Comparison of ENCODE assay signal across 8 cellular contexts in genomic region chr1:52056937-52057231, GRCh38. TPM values are rescaled to one million over a fixed set of nuclear protein-coding genes. Genes with fewer than 3 reads are reported as not detected.
DNase-seq lines count a peak whose midpoint lies in the region; ATAC-seq, FAIRE-seq and TF ChIP-seq lines count a peak whose summit lies in the region.

No MANE protein-coding gene starts in this region.

- CTCF ChIA-PET in K562 (lab: Yijun Ruan, JAX; ENCODE audit: low intra/inter-chr PET ratio) = no interaction called here

- no peak for DNase-seq in K562 (ENCODE audit: extremely low read depth in 1 of 4, low spot score in 3 of 4)
- no peak for DNase-seq in GM20000 (ENCODE audit: low spot score)
- no peak for DNase-seq in medulla oblongata (ENCODE audit: extremely low spot score)
- no peak for DNase-seq in middle frontal gyrus (ENCODE audit: extremely low spot score, low spot score)
- no peak for DNase-seq in HuH-7.5 (ENCODE audit: low spot score)

- TF ChIP-seq EP300 in K562 (IDR thresholded peaks at IDR 0.05; ENCODE audit: low read length) = no peak

- ATAC-seq in GM18519 (IDR thresholded peaks at IDR 0.05; ENCODE audit: low FRiP score, unreplicated experiment) = peak; percentile 20
- ATAC-seq in HG03108 (IDR thresholded peaks at IDR 0.05; ENCODE audit: unreplicated experiment) = peak; percentile 30
- no peak for ATAC-seq in K562

- peaks cover 80% of the 10 kb centered on the region for H3K79me2 ChIP-seq in K562 (ENCODE audit: control insufficient read depth, insufficient read depth, low read length)

- H3K36me3 ChIP-seq in K562 (ENCODE audit: control insufficient read depth, insufficient read depth, low read length) (peaks cover 42% of the 10 kb centered on the region), mucosa of stomach (ENCODE audit: control insufficient read depth, insufficient read depth, low read length) (no peaks in the 10 kb centered on the region)

- H3K4me3 ChIP-seq in K562 (peak overlapping the region; percentile 83), mucosa of stomach (ENCODE audit: low read length) (peak overlapping the region; percentile 96)

- WGBS in K562 (ENCODE audit: insufficient coverage, low coverage, missing lambda C conversion rate) = 0% methylated on average over 4 of the region's 4 CpGs

- no peaks in the 10 kb centered on the region for H3K9me1 ChIP-seq in K562 (ENCODE audit: control insufficient read depth, insufficient read depth, low read length)

- peak overlapping the region; percentile 99 for H3K4me2 ChIP-seq in K562 (ENCODE audit: insufficient read depth, low read length)

- no peak for TF ChIP-seq POLR2A in K562 (conservative IDR thresholded peaks at IDR 0.05)

- H2AFZ ChIP-seq in K562 (ENCODE audit: low read depth, low read length) = peak overlapping the region; percentile 86

- no peaks in the 10 kb centered on the region for H4K20me1 ChIP-seq in K562 (replicated peaks; ENCODE audit: control insufficient read depth, insufficient read depth, low read length)

- H3K9me3 ChIP-seq in K562 (replicated peaks; ENCODE audit: control insufficient read depth, insufficient read depth, low read depth, low read length) (no peaks in the 10 kb centered on the region), mucosa of stomach (ENCODE audit: control insufficient read depth, low read length) (no peaks in the 10 kb centered on the region)

- H3K9ac ChIP-seq in K562 (ENCODE audit: insufficient read depth in 1 of 2, low read depth in 2 of 2, low read length in 2 of 2) (peak overlapping the region; percentile 93 to 94), mucosa of stomach (ENCODE audit: low read length) (peak overlapping the region; percentile 92)

- peak overlapping the region; percentile 94 for H3K27ac ChIP-seq in K562 (ENCODE audit: extremely low read depth, low read depth, low read length)

- H3K27me3 ChIP-seq in K562 (ENCODE audit: control insufficient read depth in 2 of 2, insufficient read depth in 2 of 2, low read length in 2 of 2) (no peaks in the 10 kb centered on the region; a peak in 1 of 5 replicates), mucosa of stomach (ENCODE audit: control insufficient read depth, insufficient read depth, low read length) (no peaks in the 10 kb centered on the region)

- BruUV-seq in K562 (replicated peaks; lab: Mats Ljungman, UMichigan) = no TSS peak

- no peak for FAIRE-seq in K562 (lab: Jason Lieb, UNC)

- H3K4me1 ChIP-seq in K562 (replicated peaks in 1 of 2; ENCODE audit: control insufficient read depth in 2 of 2, insufficient read depth in 2 of 2, low read length in 2 of 2) (peaks cover 5 to 16% of the 10 kb centered on the region in 2 experiments), mucosa of stomach (ENCODE audit: control insufficient read depth, insufficient read depth, low read length) (peaks cover 28% of the 10 kb centered on the region)

- TF ChIP-seq CTCF in K562 (IDR thresholded peaks at IDR 0.05 in 2 of 3, conservative IDR thresholded peaks at IDR 0.05 in 1 of 3; ENCODE audit: insufficient read depth in 2 of 3, low read depth in 1 of 3, low read length in 3 of 3) = no peak
- no peak for TF ChIP-seq CTCF in GM20000 (IDR thresholded peaks at IDR 0.05; ENCODE audit: extremely low read depth, missing control alignments)

- POLR2A ChIA-PET in K562 (lab: Yijun Ruan, JAX) = interaction anchor here (0.6 to 3.8 kb wide), 11 partner anchors 8 to 1854 kb away, joined by 3 to 32 read pairs (median 4); no protein-coding TSS in a partner anchor

- in situ Hi-C loops in K562 (cut with MboI) = no loop called here

- no peak for TF ChIP-seq RAD21 in K562 (CRISPR knock-in tag; conservative IDR thresholded peaks at IDR 0.05 in 1 of 2, IDR thresholded peaks at IDR 0.05 in 1 of 2)

- intact Hi-C loops in K562 (cut with micrococcal nuclease) = loop anchor here (5.0 kb wide), 1 partner anchor 495 kb away; the partner anchor contains the start of gene TUT4

TF ChIP-seq in K562, 482 proteins besides CTCF, POLR2A, EP300 and RAD21:
- TF ChIP-seq SREBF1 (IDR thresholded peaks at IDR 0.05; ENCODE audit: borderline replicate concordance, low read depth, low read length) (no peak), ESRRB (CRISPR knock-in tag; IDR thresholded peaks at IDR 0.05; ENCODE audit: borderline replicate concordance) (0 out of 2 replicates have a peak, but pooled peaks have one; percentile 47), FOXA3 (CRISPR knock-in tag; conservative IDR thresholded peaks at IDR 0.05 in 1 of 2, IDR thresholded peaks at IDR 0.05 in 1 of 2) (peak in 1 of 2 experiments; percentile 32; a peak in 1 of 4 replicates), NFATC3 (IDR thresholded peaks at IDR 0.05) (peak; percentile 15; the same call in 1 of the 2 replicates), ZSCAN29 (IDR thresholded peaks at IDR 0.05) (no peak), SMARCC2 (IDR thresholded peaks at IDR 0.05; ENCODE audit: low read depth) (0 out of 2 replicates have a peak, but pooled peaks have one; percentile 2)
- TF ChIP-seq, protein P1, sequence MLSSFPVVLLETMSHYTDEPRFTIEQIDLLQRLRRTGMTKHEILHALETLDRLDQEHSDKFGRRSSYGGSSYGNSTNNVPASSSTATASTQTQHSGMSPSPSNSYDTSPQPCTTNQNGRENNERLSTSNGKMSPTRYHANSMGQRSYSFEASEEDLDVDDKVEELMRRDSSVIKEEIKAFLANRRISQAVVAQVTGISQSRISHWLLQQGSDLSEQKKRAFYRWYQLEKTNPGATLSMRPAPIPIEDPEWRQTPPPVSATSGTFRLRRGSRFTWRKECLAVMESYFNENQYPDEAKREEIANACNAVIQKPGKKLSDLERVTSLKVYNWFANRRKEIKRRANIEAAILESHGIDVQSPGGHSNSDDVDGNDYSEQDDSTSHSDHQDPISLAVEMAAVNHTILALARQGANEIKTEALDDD (IDR thresholded peaks at IDR 0.05) = peak; percentile 87

RNA-seq across cellular contexts. Expression of gene BTF3L4, which starts 0.8 kb away (rescaled TPM):
- total RNA-seq in K562 (2011; cell fraction: chromatin; rRNA removed; ENCODE audit: low replicate concordance) = 33.9 and 89.6 TPM in 2 replicates
- total RNA-seq in K562 (2011; cell fraction: nucleolus; rRNA removed) = 32.2 and 33.0 TPM in 2 replicates
- 65.7 and 117 TPM in 2 replicates for total RNA-seq in K562 (2011; cell fraction: nucleoplasm; rRNA removed)
- total RNA-seq in K562 (2014; rRNA removed) (36.3 and 40.1 TPM in 2 replicates), K562 (2014; rRNA removed; fragmentation: Illumina TruSeq; extraction: Trizol) (102 and 114 TPM in 2 replicates), K562 (2015; rRNA removed; fragmentation: Illumina TruSeq; extraction: Trizol) (66.4 and 73.3 TPM in 2 replicates), K562 (2021) (54.4 and 54.9 TPM in 2 replicates)
- polyA plus RNA-seq in K562 (2011; rRNA removed) (64.1 and 78.0 TPM in 2 replicates), K562 (2014; fragmentation: Illumina TruSeq; extraction: Trizol) (85.1 and 99.0 TPM in 2 replicates), K562 (2014; fragmentation: Nextera tagmentation; extraction: Ambion mirVana) (100 to 1,000 TPM in 1 of 2 experiments, 10 to 100 TPM in 1; 90.9 to 106 TPM), K562 (2014; rRNA removed) (72.3 and 88.8 TPM in 2 replicates)
- polyA plus RNA-seq in K562 (2011; cell fraction: cytosol; rRNA removed) = 12.5 and 39.8 TPM in 2 replicates
- polyA plus RNA-seq in K562 (2011; cell fraction: nucleus; rRNA removed) = 11.6 and 25.7 TPM in 2 replicates
- polyA plus RNA-seq in K562 (2012) = 49.8 and 74.5 TPM in 2 replicates
- 45.1 and 68.5 TPM in 2 replicates for polyA minus RNA-seq in K562 (2011; rRNA and poly(A)+ RNA removed)
- polyA minus RNA-seq in K562 (2011; cell fraction: cytosol; rRNA and poly(A)+ RNA removed) = 31.9 and 32.6 TPM in 2 replicates
- 19.0 and 31.0 TPM in 2 replicates for polyA minus RNA-seq in K562 (2011; cell fraction: nucleus; rRNA and poly(A)+ RNA removed)

RNA-seq across cellular contexts. Expression of gene TXNDC12, which starts 1.9 kb away (rescaled TPM):
- total RNA-seq in K562 (2011; cell fraction: chromatin; rRNA removed; ENCODE audit: low replicate concordance) = 35.5 and 42.7 TPM in 2 replicates
- total RNA-seq in K562 (2011; cell fraction: nucleolus; rRNA removed) = 45.9 and 51.5 TPM in 2 replicates
- total RNA-seq in K562 (2011; cell fraction: nucleoplasm; rRNA removed) = 54.7 and 62.0 TPM in 2 replicates
- 33.4 and 47.6 TPM in 2 replicates for total RNA-seq in K562 (2014; rRNA removed)
- 37.8 and 40.2 TPM in 2 replicates for total RNA-seq in K562 (2014; rRNA removed; fragmentation: Illumina TruSeq; extraction: Trizol)
- 29.7 and 34.6 TPM in 2 replicates for total RNA-seq in K562 (2015; rRNA removed; fragmentation: Illumina TruSeq; extraction: Trizol)
- total RNA-seq in K562 (2021) = 57.9 and 60.8 TPM in 2 replicates
- polyA plus RNA-seq in K562 (2011; rRNA removed) = 45.9 and 53.1 TPM in 2 replicates
- 17.1 and 33.6 TPM in 2 replicates for polyA plus RNA-seq in K562 (2011; cell fraction: cytosol; rRNA removed)
- 13.3 and 16.5 TPM in 2 replicates for polyA plus RNA-seq in K562 (2011; cell fraction: nucleus; rRNA removed)
- polyA plus RNA-seq in K562 (2012) = 46.0 and 101 TPM in 2 replicates
- 31.7 and 32.1 TPM in 2 replicates for polyA plus RNA-seq in K562 (2014; fragmentation: Illumina TruSeq; extraction: Trizol)
- 10 to 100 TPM; 17.0 to 29.3 TPM for polyA plus RNA-seq in K562 (2014; fragmentation: Nextera tagmentation; extraction: Ambion mirVana)
- polyA plus RNA-seq in K562 (2014; rRNA removed) = 43.5 and 45.4 TPM in 2 replicates
- 22.5 and 27.6 TPM in 2 replicates for polyA minus RNA-seq in K562 (2011; rRNA and poly(A)+ RNA removed)
- polyA minus RNA-seq in K562 (2011; cell fraction: cytosol; rRNA and poly(A)+ RNA removed) = 56.3 and 58.4 TPM in 2 replicates
- 10.6 and 13.2 TPM in 2 replicates for polyA minus RNA-seq in K562 (2011; cell fraction: nucleus; rRNA and poly(A)+ RNA removed)

RNA-seq across cellular contexts. Expression of gene KTI12, which starts 23.3 kb away (rescaled TPM):
- total RNA-seq in K562 (2011; cell fraction: chromatin; rRNA removed; ENCODE audit: low replicate concordance) = 17.1 and 23.9 TPM in 2 replicates
- total RNA-seq in K562 (2011; cell fraction: nucleolus; rRNA removed) = 23.8 and 28.2 TPM in 2 replicates
- 15.8 and 17.0 TPM in 2 replicates for total RNA-seq in K562 (2011; cell fraction: nucleoplasm; rRNA removed)
- total RNA-seq in K562 (2014; rRNA removed) (15.2 and 19.6 TPM in 2 replicates), K562 (2014; rRNA removed; fragmentation: Illumina TruSeq; extraction: Trizol) (11.3 and 11.7 TPM in 2 replicates), K562 (2015; rRNA removed; fragmentation: Illumina TruSeq; extraction: Trizol) (10.7 and 10.9 TPM in 2 replicates), K562 (2021) (22.8 and 25.9 TPM in 2 replicates)
- polyA plus RNA-seq in K562 (2011; rRNA removed) (12.0 and 12.7 TPM in 2 replicates), K562 (2014; fragmentation: Illumina TruSeq; extraction: Trizol) (10.9 and 11.6 TPM in 2 replicates), K562 (2014; fragmentation: Nextera tagmentation; extraction: Ambion mirVana) (1 to 10 TPM; 3.1 to 4.8 TPM), K562 (2014; rRNA removed) (21.1 and 23.6 TPM in 2 replicates)
- 13.7 and 27.1 TPM in 2 replicates for polyA plus RNA-seq in K562 (2011; cell fraction: cytosol; rRNA removed)
- polyA plus RNA-seq in K562 (2011; cell fraction: nucleus; rRNA removed) = 12.5 and 13.1 TPM in 2 replicates
- 15.7 and 17.3 TPM in 2 replicates for polyA plus RNA-seq in K562 (2012)
- 10.1 and 11.8 TPM in 2 replicates for polyA minus RNA-seq in K562 (2011; rRNA and poly(A)+ RNA removed)
- polyA minus RNA-seq in K562 (2011; cell fraction: cytosol; rRNA and poly(A)+ RNA removed) = 6.3 and 8.4 TPM in 2 replicates
- polyA minus RNA-seq in K562 (2011; cell fraction: nucleus; rRNA and poly(A)+ RNA removed) = 7.7 and 12.9 TPM in 2 replicates
